Comparison of ENCODE assay signal across 8 cellular contexts in genomic region chr4:141220655-141221605, GRCh38. TPM values are rescaled to one million over a fixed set of nuclear protein-coding genes. Genes with fewer than 3 reads are reported as not detected.
A peak's percentile ranks its signal among the peaks of the same experiment; 100 is the strongest.
DNase-seq lines count a peak whose midpoint lies in the region; ATAC-seq and TF ChIP-seq lines count a peak whose summit lies in the region.

Gene ZNF330, plus strand, starts transcription at chr4:141220895. Its CDS starts 1,477 bp downstream, at chr4:141222372.

- peak within 1 kb of the TSS; percentile 81 to 86 for H3K4me3 ChIP-seq in left lung

- no peaks in the 10 kb centered on the region for H3K9me3 ChIP-seq in left lung

- H3K27me3 ChIP-seq in left lung, result no peaks in the 10 kb centered on the region

- no peak for TF ChIP-seq CTCF in left lung (IDR thresholded peaks at IDR 0.05)

- ATAC-seq in HG03432 (IDR thresholded peaks at IDR 0.05; ENCODE audit: unreplicated experiment), result peak; percentile 90
- ATAC-seq in left lung, result peak; percentile 95

- peak; percentile 83 for TF ChIP-seq POLR2A in GM19099 (IDR thresholded peaks at IDR 0.05; ENCODE audit: extremely low read depth, insufficient read length, low read depth)

- peak within 1 kb of the TSS; percentile 97 for H3K27ac ChIP-seq in left lung

- DNase-seq in C1 segment of cervical spinal cord (lab: John Stamatoyannopoulos, UW) (peak; percentile 30 to 90 (median 84)), NCI-H526 treated with DMSO at 0.1 percent for 48 hours (lab: John Stamatoyannopoulos, UW) (peak; percentile 73), dermis blood vessel endothelial cell (peak; percentile 94), left lung (peak; percentile 91 to 95)
- DNase-seq in activated CD4-positive, alpha-beta T cell treated with anti-CD3 and anti-CD28 coated beads, Interleukin-2, amount 50 U/mL, for 4 hours, result peak; percentile 81 to 86
- peak; percentile 92 to 97 for DNase-seq in stimulated activated CD4-positive, alpha-beta T cell treated with anti-CD3 and anti-CD28 coated beads, Interleukin-2, amount 100 ng/mL, for 48 hours

- peaks cover 0 to 26% of the 10 kb centered on the region in 2 donors for H3K4me1 ChIP-seq in left lung

- H3K36me3 ChIP-seq in left lung, result peaks cover 0 to 18% of the 10 kb centered on the region in 2 donors

- intact Hi-C loops in left lung (cut with DNase I), result no loop called here

RNA-seq across cellular contexts. Expression of gene ZNF330, which starts in this region (rescaled TPM):
- total RNA-seq in dermis blood vessel endothelial cell, result 29.6 and 32.9 TPM in 2 replicates
- total RNA-seq in left lung, result 10 to 100 TPM; 39.3 to 51.2 TPM

Comparison
In these comparisons a context has a peak if more than half of its experiments do, and no peak if none do; other contexts are left out.
1. Peak in every context shown above with its lines: DNase-seq, ATAC-seq, H3K4me3 ChIP-seq and H3K27ac ChIP-seq.